ENCODE assay signal across 8 cellular contexts in the genomic region with DNA sequence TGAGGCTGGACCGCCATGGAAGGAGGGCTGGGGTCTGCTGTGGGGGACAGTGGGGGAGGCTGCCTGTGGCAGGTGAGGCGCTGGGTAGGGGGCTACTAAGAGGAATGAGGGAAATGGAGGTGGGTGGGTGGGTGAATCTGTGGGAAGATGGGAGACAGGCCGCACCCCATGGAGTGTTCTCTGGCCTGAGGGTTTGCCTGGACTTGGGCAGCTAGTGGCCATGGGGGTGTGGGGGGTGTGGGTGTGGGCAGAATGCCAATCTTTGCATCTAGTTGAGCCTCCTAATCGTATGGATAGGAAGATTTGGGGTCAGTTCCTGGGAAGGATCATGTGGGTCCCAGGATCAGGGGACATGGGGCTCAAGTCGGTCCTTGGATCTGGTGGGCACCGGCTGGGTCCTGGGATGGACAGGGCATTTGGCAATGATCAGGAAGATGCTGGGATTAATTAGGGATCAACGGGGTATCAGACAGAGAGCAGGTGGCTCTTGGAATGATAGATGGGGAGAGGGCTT. TPM values are rescaled to one million over a fixed set of nuclear protein-coding genes. Genes with fewer than 3 reads are reported as not detected.
A peak's percentile ranks its signal among the peaks of the same experiment; 100 is the strongest.
DNase-seq lines count a peak whose midpoint lies in the region; ATAC-seq lines count a peak whose summit lies in the region.

No MANE protein-coding gene starts in this region.

- no peaks in the 10 kb centered on the region for H3K27me3 Mint-ChIP-seq in T-helper 1 cell treated with Interleukin-12 subunit alpha and Interleukin-12 subunit beta and Interleukin-4 antibody, amounts not matched to agents 30 μg/mL and 1 μg/mL, for 36 hours (ENCODE audit: low read depth)

- H3K9me3 ChIP-seq in iPS-20b (ENCODE audit: insufficient read depth, low read depth, low read length) = no peaks in the 10 kb centered on the region

- peak overlapping the region; percentile 94 for H3K27ac Mint-ChIP-seq in T-helper 1 cell treated with Interleukin-12 subunit alpha and Interleukin-12 subunit beta and Interleukin-4 antibody, amounts not matched to agents 30 μg/mL and 1 μg/mL, for 36 hours
- H3K27ac Mint-ChIP-seq in activated naive CD4-positive, alpha-beta T cell treated with anti-CD3 and anti-CD28 coated beads, Interleukin-2, amount 50 U/mL, for 72 hours = peak overlapping the region; percentile 88 to 97

- H3K9me3 Mint-ChIP-seq in T-helper 1 cell treated with Interleukin-12 subunit alpha and Interleukin-12 subunit beta and Interleukin-4 antibody, amounts not matched to agents 30 μg/mL and 1 μg/mL, for 36 hours = no peaks in the 10 kb centered on the region
- no peaks in the 10 kb centered on the region for H3K9me3 Mint-ChIP-seq in activated naive CD4-positive, alpha-beta T cell treated with anti-CD3 and anti-CD28 coated beads, Interleukin-2, amount 50 U/mL, for 72 hours

- no peaks in the 10 kb centered on the region for H3K4me1 ChIP-seq in iPS-20b (ENCODE audit: insufficient read depth, low read length)

- H3K4me3 ChIP-seq in iPS-20b (ENCODE audit: low read length) = peak overlapping the region; percentile 98

- peak overlapping the region; percentile 99 for H3K4me3 Mint-ChIP-seq in T-helper 1 cell treated with Interleukin-12 subunit alpha and Interleukin-12 subunit beta and Interleukin-4 antibody, amounts not matched to agents 30 μg/mL and 1 μg/mL, for 36 hours

- no peaks in the 10 kb centered on the region for H3K27me3 ChIP-seq in iPS-20b (ENCODE audit: insufficient read depth, low read length)

- peaks cover 6% of the 10 kb centered on the region for H3K36me3 Mint-ChIP-seq in T-helper 1 cell treated with Interleukin-12 subunit alpha and Interleukin-12 subunit beta and Interleukin-4 antibody, amounts not matched to agents 30 μg/mL and 1 μg/mL, for 36 hours (ENCODE audit: low read depth)
- peaks cover 5 to 16% of the 10 kb centered on the region in 2 donors for H3K36me3 Mint-ChIP-seq in activated naive CD4-positive, alpha-beta T cell treated with anti-CD3 and anti-CD28 coated beads, Interleukin-2, amount 50 U/mL, for 72 hours

- H3K9ac ChIP-seq in iPS-20b (ENCODE audit: low read depth, low read length) = peak overlapping the region; percentile 84

- peaks cover 25% of the 10 kb centered on the region for H3K4me1 Mint-ChIP-seq in T-helper 1 cell treated with Interleukin-12 subunit alpha and Interleukin-12 subunit beta and Interleukin-4 antibody, amounts not matched to agents 30 μg/mL and 1 μg/mL, for 36 hours (ENCODE audit: low read depth)

- DNase-seq in T-helper 1 cell (no peak), hypothalamus (lab: John Stamatoyannopoulos, UW) (no peak), NCI-H345 (lab: John Stamatoyannopoulos, UW) (no peak), GOT3 (lab: John Stamatoyannopoulos, UW) (no peak)
- no peak for DNase-seq in activated naive CD4-positive, alpha-beta T cell treated with anti-CD3 and anti-CD28 coated beads, Interleukin-2, amount 50 U/mL, for 72 hours (ENCODE audit: low spot score in 2 of 2)

- H3K27ac ChIP-seq in iPS-20b (ENCODE audit: low read length) (peak overlapping the region; percentile 10), temporal lobe (ENCODE audit: low read depth, low read length) (peak overlapping the region; percentile 39)

- no peak for ATAC-seq in activated naive CD4-positive, alpha-beta T cell treated with anti-CD3 and anti-CD28 coated beads, Interleukin-2, amount 50 U/mL, for 72 hours

- peaks cover 13% of the 10 kb centered on the region for H3K36me3 ChIP-seq in iPS-20b (ENCODE audit: insufficient read depth, low read depth, low read length)

RNA-seq across cellular contexts. Expression of gene ZDHHC12, which starts 0.5 kb away (rescaled TPM):
- total RNA-seq in activated naive CD4-positive, alpha-beta T cell treated with anti-CD3 and anti-CD28 coated beads, Interleukin-2, amount 50 U/mL, for 72 hours = 10 to 100 TPM; 56.2 to 59.9 TPM
- 1.7 TPM for total RNA-seq in temporal lobe

RNA-seq across cellular contexts. Expression of gene PKN3, which starts 21.1 kb away (rescaled TPM):
- total RNA-seq in activated naive CD4-positive, alpha-beta T cell treated with anti-CD3 and anti-CD28 coated beads, Interleukin-2, amount 50 U/mL, for 72 hours = 10 to 100 TPM; 10.7 to 14.0 TPM
- total RNA-seq in temporal lobe = 0.74 TPM

RNA-seq across cellular contexts. Expression of gene SET, which starts 34.4 kb away (rescaled TPM):
- 100 to 1,000 TPM; 499 to 548 TPM for total RNA-seq in activated naive CD4-positive, alpha-beta T cell treated with anti-CD3 and anti-CD28 coated beads, Interleukin-2, amount 50 U/mL, for 72 hours
- total RNA-seq in temporal lobe = 416 TPM

RNA-seq across cellular contexts. Expression of gene ZER1, which starts 48.3 kb away (rescaled TPM):
- total RNA-seq in activated naive CD4-positive, alpha-beta T cell treated with anti-CD3 and anti-CD28 coated beads, Interleukin-2, amount 50 U/mL, for 72 hours = 10 to 100 TPM; 17.3 to 24.9 TPM
- 30.2 TPM for total RNA-seq in temporal lobe

Comparison
In these comparisons a context has a peak if more than half of its experiments do, and no peak if none do; other contexts are left out.
1. RNA of gene ZDHHC12, which starts 0.5 kb away (total RNA-seq): 56.2 to 59.9 TPM in activated naive CD4-positive, alpha-beta T cell treated with anti-CD3 and anti-CD28 coated beads, Interleukin-2, amount 50 U/mL, for 72 hours; 1.7 TPM in temporal lobe (single experiment); every median in the first group is over 10 times any median in the second.